Comparison of ENCODE assay signal across 20 cellular contexts in the genomic region with DNA sequence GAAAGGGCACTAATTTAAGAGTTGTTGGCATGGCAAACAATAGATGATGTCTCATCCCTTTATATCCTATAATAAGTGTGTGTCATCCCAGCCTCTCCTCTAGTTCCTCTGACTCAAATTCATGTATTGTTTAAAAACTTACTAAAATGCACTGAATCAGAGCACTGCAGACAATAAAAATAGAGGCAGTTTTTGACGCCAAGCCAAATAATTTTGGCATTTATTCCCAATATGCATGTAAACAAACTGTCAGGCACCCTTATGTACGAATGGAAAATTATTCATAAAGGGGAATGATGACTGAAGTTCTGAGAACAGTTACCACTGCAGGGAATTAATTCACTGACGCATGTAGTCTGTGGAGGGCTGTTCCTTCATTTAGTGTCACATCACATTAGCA. TPM values are rescaled to one million over a fixed set of nuclear protein-coding genes. Genes with fewer than 3 reads are reported as not detected.
A peak's percentile ranks its signal among the peaks of the same experiment; 100 is the strongest.
DNase-seq lines count a peak whose midpoint lies in the region; ATAC-seq and TF ChIP-seq lines count a peak whose summit lies in the region.
"Had no signal": no experiment of that assay in that cellular context is flagged by ENCODE, and none has a peak within 500 bp of the region (broad histone marks: within the 10 kb centered on the region; RNA-seq: fewer than 3 reads in every experiment).

No MANE protein-coding gene starts in this region.

- H3K4me3 ChIP-seq in breast epithelium (no peak overlapping the region), adipocyte (ENCODE audit: low read length) (no peak overlapping the region), fibroblast of the aortic adventitia (ENCODE audit: low read depth, low read length) (no peak overlapping the region), gastroesophageal sphincter (no peak overlapping the region)
- H3K4me3 ChIP-seq: A549, heart left ventricle, sigmoid colon had no signal

- no peak overlapping the region for H3K4me3 Mint-ChIP-seq in MCF 10A (ENCODE audit: unreplicated experiment)
- H3K4me3 Mint-ChIP-seq in activated CD4-positive, alpha-beta T cell treated with anti-CD3 and anti-CD28 coated beads, Interleukin-2, amount 10 ng/mL, durations not matched to agents 24 days and 14 days: no peak overlapping the region
- no peak overlapping the region for H3K4me3 Mint-ChIP-seq in naive thymus-derived CD8-positive, alpha-beta T cell
- H3K4me3 Mint-ChIP-seq: activated CD4-positive, alpha-beta memory T cell treated with anti-CD3 and anti-CD28 coated beads for 36 hours; CD4-positive, alpha-beta memory T cell; central memory CD8-positive, alpha-beta T cell; IgD-negative memory B cell had no signal

- TF ChIP-seq CTCF in MCF 10A (IDR thresholded peaks at IDR 0.05; ENCODE audit: unreplicated experiment) (no peak), breast epithelium (IDR thresholded peaks at IDR 0.05) (no peak), fibroblast of the aortic adventitia (IDR thresholded peaks at IDR 0.05; ENCODE audit: insufficient read depth, low read length) (no peak), gastroesophageal sphincter (IDR thresholded peaks at IDR 0.05) (no peak)

- H3K9me3 Mint-ChIP-seq in MCF 10A (ENCODE audit: unreplicated experiment): no peaks in the 10 kb centered on the region
- H3K9me3 Mint-ChIP-seq in activated CD4-positive, alpha-beta T cell treated with anti-CD3 and anti-CD28 coated beads, Interleukin-2, amount 10 ng/mL, durations not matched to agents 24 days and 14 days: peaks cover 5% of the 10 kb centered on the region
- H3K9me3 Mint-ChIP-seq in naive thymus-derived CD8-positive, alpha-beta T cell: peaks cover 0 to 2% (median 0%) of the 10 kb centered on the region in 9 donors
- H3K9me3 Mint-ChIP-seq: activated CD4-positive, alpha-beta memory T cell treated with anti-CD3 and anti-CD28 coated beads for 36 hours; CD4-positive, alpha-beta memory T cell; central memory CD8-positive, alpha-beta T cell had no signal

- no peaks in the 10 kb centered on the region for H3K9me3 ChIP-seq in breast epithelium
- no peaks in the 10 kb centered on the region for H3K9me3 ChIP-seq in adipocyte (ENCODE audit: control insufficient read depth, low read length)
- H3K9me3 ChIP-seq in gastroesophageal sphincter: no peaks in the 10 kb centered on the region
- H3K9me3 ChIP-seq: A549, sigmoid colon had no signal

- no peaks in the 10 kb centered on the region for H3K36me3 Mint-ChIP-seq in MCF 10A (ENCODE audit: insufficient read depth, unreplicated experiment)
- no peaks in the 10 kb centered on the region for H3K36me3 Mint-ChIP-seq in activated CD4-positive, alpha-beta T cell treated with anti-CD3 and anti-CD28 coated beads, Interleukin-2, amount 10 ng/mL, durations not matched to agents 24 days and 14 days (ENCODE audit: low read depth)
- H3K36me3 Mint-ChIP-seq in naive thymus-derived CD8-positive, alpha-beta T cell: no peaks in the 10 kb centered on the region
- H3K36me3 Mint-ChIP-seq: activated CD4-positive, alpha-beta memory T cell treated with anti-CD3 and anti-CD28 coated beads for 36 hours; CD4-positive, alpha-beta memory T cell; IgD-negative memory B cell had no signal

- POLR2A ChIA-PET in MCF 10A (lab: Yijun Ruan, JAX): interaction anchor here (0.7 kb wide), 1 partner anchor 395 kb away, joined by 4 read pairs; no protein-coding TSS in a partner anchor
- POLR2A ChIA-PET in naive thymus-derived CD8-positive, alpha-beta T cell (lab: Charles Lee): no interaction called here

- H3K36me3 ChIP-seq in breast epithelium: no peaks in the 10 kb centered on the region
- no peaks in the 10 kb centered on the region for H3K36me3 ChIP-seq in adipocyte (ENCODE audit: control insufficient read depth, insufficient read depth, low read length, severe bottlenecking)
- H3K36me3 ChIP-seq in gastroesophageal sphincter: no peaks in the 10 kb centered on the region
- H3K36me3 ChIP-seq: heart left ventricle, sigmoid colon had no signal

- no peak overlapping the region for H3K9ac ChIP-seq in adipocyte (ENCODE audit: low read length)

- 21 to 23% methylated on average over 3 of the region's 3 CpGs for whole genome bisulfite sequencing in gastroesophageal sphincter (ENCODE audit: low coverage in 1 of 2), 2 donors

- peak; percentile 72 for DNase-seq in MCF 10A (ENCODE audit: unreplicated experiment)
- DNase-seq in breast epithelium (ENCODE audit: low spot score in 2 of 2): no peak
- DNase-seq in adipocyte (ENCODE audit: low read depth): peak; percentile 7
- peak; percentile 69 for DNase-seq in fibroblast of the aortic adventitia (ENCODE audit: low read depth)
- DNase-seq in AG20443 (ENCODE audit: low spot score): no peak
- no peak for DNase-seq in activated CD4-positive, alpha-beta T cell treated with anti-CD3 and anti-CD28 coated beads, Interleukin-2, amount 10 ng/mL, durations not matched to agents 24 days and 14 days
- DNase-seq in naive thymus-derived CD8-positive, alpha-beta T cell: no peak
- DNase-seq: activated CD4-positive, alpha-beta memory T cell treated with anti-CD3 and anti-CD28 coated beads for 36 hours; activated T-cell treated with anti-CD3 and anti-CD28 coated beads, Interleukin-2, amount 50 U/mL, for 48 hours; CD4-positive, alpha-beta memory T cell; GF-D8; heart left ventricle; kidney glomerular epithelial cell; NCI-H1417; sigmoid colon; stimulated activated CD4-positive, alpha-beta T cell treated with anti-CD3 and anti-CD28 coated beads, Interleukin-4, amount 100 ng/mL, for 1 hour had no signal

- no peaks in the 10 kb centered on the region for H3K4me1 Mint-ChIP-seq in MCF 10A (ENCODE audit: insufficient read depth, unreplicated experiment)
- no peaks in the 10 kb centered on the region for H3K4me1 Mint-ChIP-seq in activated CD4-positive, alpha-beta T cell treated with anti-CD3 and anti-CD28 coated beads, Interleukin-2, amount 10 ng/mL, durations not matched to agents 24 days and 14 days
- H3K4me1 Mint-ChIP-seq in naive thymus-derived CD8-positive, alpha-beta T cell: no peaks in the 10 kb centered on the region
- H3K4me1 Mint-ChIP-seq: CD4-positive, alpha-beta memory T cell; central memory CD8-positive, alpha-beta T cell had no signal

- TF ChIP-seq POLR2A in breast epithelium (IDR thresholded peaks at IDR 0.05) (no peak), gastroesophageal sphincter (IDR thresholded peaks at IDR 0.05) (no peak)

- H3K27me3 Mint-ChIP-seq in MCF 10A (ENCODE audit: insufficient read depth, unreplicated experiment): peaks cover 2% of the 10 kb centered on the region
- peaks cover 4% of the 10 kb centered on the region for H3K27me3 Mint-ChIP-seq in activated CD4-positive, alpha-beta T cell treated with anti-CD3 and anti-CD28 coated beads, Interleukin-2, amount 10 ng/mL, durations not matched to agents 24 days and 14 days
- peaks cover 0 to 1% (median 0%) of the 10 kb centered on the region in 5 donors for H3K27me3 Mint-ChIP-seq in naive thymus-derived CD8-positive, alpha-beta T cell

- no peak overlapping the region for H3K27ac ChIP-seq in breast epithelium
- no peak overlapping the region for H3K27ac ChIP-seq in gastroesophageal sphincter
- H3K27ac ChIP-seq: A549, heart left ventricle, sigmoid colon had no signal

- no peaks in the 10 kb centered on the region for H3K4me1 ChIP-seq in breast epithelium
- peaks cover 10% of the 10 kb centered on the region for H3K4me1 ChIP-seq in adipocyte (ENCODE audit: control insufficient read depth, insufficient read depth, low read length)
- H3K4me1 ChIP-seq in gastroesophageal sphincter: no peaks in the 10 kb centered on the region
- H3K4me1 ChIP-seq: heart left ventricle had no signal

- ATAC-seq in gastroesophageal sphincter: no peak
- ATAC-seq in naive thymus-derived CD8-positive, alpha-beta T cell: no peak
- ATAC-seq: heart left ventricle had no signal

- no peak for TF ChIP-seq EP300 in gastroesophageal sphincter (IDR thresholded peaks at IDR 0.05)

- intact Hi-C loops in MCF 10A (cut with micrococcal nuclease) (no loop called here), breast epithelium (cut with DNase I; ENCODE audit: low total_unique reads) (loop anchor here (10.0 kb wide), 1 partner anchor 1537 kb away; no protein-coding TSS in a partner anchor)
- intact Hi-C loops in activated CD4-positive, alpha-beta T cell treated with anti-CD3 and anti-CD28 coated beads, Interleukin-2, amount 10 ng/mL, durations not matched to agents 24 days and 14 days (cut with micrococcal nuclease): no loop called here

- no peaks in the 10 kb centered on the region for H3K27me3 ChIP-seq in breast epithelium
- H3K27me3 ChIP-seq in adipocyte (replicated peaks; ENCODE audit: control insufficient read depth, insufficient read depth, low read length): no peaks in the 10 kb centered on the region
- no peaks in the 10 kb centered on the region for H3K27me3 ChIP-seq in gastroesophageal sphincter
- H3K27me3 ChIP-seq: heart left ventricle, sigmoid colon had no signal

- no TSS peak for BruUV-seq in MCF 10A (replicated peaks; lab: Mats Ljungman, UMichigan)

- CTCF ChIA-PET in MCF 10A (lab: Yijun Ruan, JAX): no interaction called here

- H3K27ac Mint-ChIP-seq in MCF 10A (ENCODE audit: low read depth, unreplicated experiment): no peak overlapping the region
- no peak overlapping the region for H3K27ac Mint-ChIP-seq in activated CD4-positive, alpha-beta T cell treated with anti-CD3 and anti-CD28 coated beads, Interleukin-2, amount 10 ng/mL, durations not matched to agents 24 days and 14 days
- H3K27ac Mint-ChIP-seq in naive thymus-derived CD8-positive, alpha-beta T cell: no peak overlapping the region
- H3K27ac Mint-ChIP-seq: activated CD4-positive, alpha-beta memory T cell treated with anti-CD3 and anti-CD28 coated beads for 36 hours; CD4-positive, alpha-beta memory T cell had no signal

RNA-seq across cellular contexts. Expression of gene TMX1, which starts 57.9 kb away (rescaled TPM):
- total RNA-seq in MCF 10A (2022) (31.9 and 35.0 TPM in 2 replicates), breast epithelium (10 to 100 TPM; 31.5 to 44.1 (median 41.8) TPM), fibroblast of the aortic adventitia (ENCODE audit: low replicate concordance) (48.5 and 66.0 TPM in 2 replicates), gastroesophageal sphincter (10 to 100 TPM; 20.9 to 33.0 (median 26.5) TPM)
- 53.1 and 53.6 TPM in 2 replicates for total RNA-seq in activated CD4-positive, alpha-beta T cell treated with anti-CD3 and anti-CD28 coated beads, Interleukin-2, amount 10 ng/mL, durations not matched to agents 24 days and 14 days
- 10 to 100 TPM; 21.7 to 24.6 TPM for total RNA-seq in naive thymus-derived CD8-positive, alpha-beta T cell
- polyA plus RNA-seq in naive thymus-derived CD8-positive, alpha-beta T cell: 10 to 100 TPM; 28.1 to 41.8 (median 28.9) TPM

Comparison
In these comparisons a context has a peak if more than half of its experiments do, and no peak if none do; other contexts are left out.
1. DNase-seq: peak in MCF 10A (single experiment), adipocyte (single experiment) and fibroblast of the aortic adventitia (single experiment); none in breast epithelium (0 of 2), AG20443 (single experiment), activated CD4-positive, alpha-beta T cell treated with anti-CD3 and anti-CD28 coated beads, Interleukin-2, amount 10 ng/mL, durations not matched to agents 24 days and 14 days (single experiment) and naive thymus-derived CD8-positive, alpha-beta T cell (0 of 10).